ENCODE assay signal across 1 cellular context in genomic region chr2:125167152-125167551, GRCh38.
TF ChIP-seq lines count a peak whose summit lies in the region.

No MANE protein-coding gene starts in this region.

TF ChIP-seq in GM12878, 131 proteins besides CTCF, POLR2A, EP300 and RAD21 (continued from another document and continues in another):
- no peak for TF ChIP-seq MLLT1 (IDR thresholded peaks at IDR 0.05)
- no peak for TF ChIP-seq BHLHE40 (IDR thresholded peaks at IDR 0.05; ENCODE audit: borderline replicate concordance in 1 of 2, low read depth in 2 of 2, low read length in 1 of 2)
- TF ChIP-seq, protein P1, sequence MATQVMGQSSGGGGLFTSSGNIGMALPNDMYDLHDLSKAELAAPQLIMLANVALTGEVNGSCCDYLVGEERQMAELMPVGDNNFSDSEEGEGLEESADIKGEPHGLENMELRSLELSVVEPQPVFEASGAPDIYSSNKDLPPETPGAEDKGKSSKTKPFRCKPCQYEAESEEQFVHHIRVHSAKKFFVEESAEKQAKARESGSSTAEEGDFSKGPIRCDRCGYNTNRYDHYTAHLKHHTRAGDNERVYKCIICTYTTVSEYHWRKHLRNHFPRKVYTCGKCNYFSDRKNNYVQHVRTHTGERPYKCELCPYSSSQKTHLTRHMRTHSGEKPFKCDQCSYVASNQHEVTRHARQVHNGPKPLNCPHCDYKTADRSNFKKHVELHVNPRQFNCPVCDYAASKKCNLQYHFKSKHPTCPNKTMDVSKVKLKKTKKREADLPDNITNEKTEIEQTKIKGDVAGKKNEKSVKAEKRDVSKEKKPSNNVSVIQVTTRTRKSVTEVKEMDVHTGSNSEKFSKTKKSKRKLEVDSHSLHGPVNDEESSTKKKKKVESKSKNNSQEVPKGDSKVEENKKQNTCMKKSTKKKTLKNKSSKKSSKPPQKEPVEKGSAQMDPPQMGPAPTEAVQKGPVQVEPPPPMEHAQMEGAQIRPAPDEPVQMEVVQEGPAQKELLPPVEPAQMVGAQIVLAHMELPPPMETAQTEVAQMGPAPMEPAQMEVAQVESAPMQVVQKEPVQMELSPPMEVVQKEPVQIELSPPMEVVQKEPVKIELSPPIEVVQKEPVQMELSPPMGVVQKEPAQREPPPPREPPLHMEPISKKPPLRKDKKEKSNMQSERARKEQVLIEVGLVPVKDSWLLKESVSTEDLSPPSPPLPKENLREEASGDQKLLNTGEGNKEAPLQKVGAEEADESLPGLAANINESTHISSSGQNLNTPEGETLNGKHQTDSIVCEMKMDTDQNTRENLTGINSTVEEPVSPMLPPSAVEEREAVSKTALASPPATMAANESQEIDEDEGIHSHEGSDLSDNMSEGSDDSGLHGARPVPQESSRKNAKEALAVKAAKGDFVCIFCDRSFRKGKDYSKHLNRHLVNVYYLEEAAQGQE (IDR thresholded peaks at IDR 0.05; ENCODE audit: low read depth, low read length): no peak
- TF ChIP-seq GABPA (IDR thresholded peaks at IDR 0.05; ENCODE audit: low read depth): peak; percentile 33; the same call in 1 of the 2 replicates
- TF ChIP-seq ZNF622 (IDR thresholded peaks at IDR 0.05): no peak
- TF ChIP-seq NR2C2 (IDR thresholded peaks at IDR 0.05; ENCODE audit: borderline replicate concordance, control insufficient read depth, insufficient read length, low read depth): no peak
- TF ChIP-seq ASH2L (IDR thresholded peaks at IDR 0.05; ENCODE audit: borderline replicate concordance, low read depth): no peak
- no peak for TF ChIP-seq BRCA1 (IDR thresholded peaks at IDR 0.05; ENCODE audit: low read depth, low read length)
- TF ChIP-seq MXI1 (IDR thresholded peaks at IDR 0.05; ENCODE audit: low read depth, low read length): no peak
- TF ChIP-seq EGR1 (IDR thresholded peaks at IDR 0.05; ENCODE audit: borderline replicate concordance in 1 of 2, low read depth in 2 of 2, low read length in 2 of 2): no peak
- TF ChIP-seq CREB1 (IDR thresholded peaks at IDR 0.05; ENCODE audit: low read depth): 0 out of 2 replicates have a peak, but pooled peaks have one; percentile 12
- no peak for TF ChIP-seq ZSCAN29 (IDR thresholded peaks at IDR 0.05)
- TF ChIP-seq STAT3 (IDR thresholded peaks at IDR 0.05; ENCODE audit: low read depth, low read length): no peak
- peak; percentile 87 for TF ChIP-seq JUNB (IDR thresholded peaks at IDR 0.05)
- no peak for TF ChIP-seq MTA3 (IDR thresholded peaks at IDR 0.05; ENCODE audit: borderline replicate concordance, low read length)
- TF ChIP-seq CEBPB (IDR thresholded peaks at IDR 0.05; ENCODE audit: borderline replicate concordance in 1 of 2, low read depth in 2 of 2, low read length in 2 of 2): no peak
- TF ChIP-seq, protein P2, sequence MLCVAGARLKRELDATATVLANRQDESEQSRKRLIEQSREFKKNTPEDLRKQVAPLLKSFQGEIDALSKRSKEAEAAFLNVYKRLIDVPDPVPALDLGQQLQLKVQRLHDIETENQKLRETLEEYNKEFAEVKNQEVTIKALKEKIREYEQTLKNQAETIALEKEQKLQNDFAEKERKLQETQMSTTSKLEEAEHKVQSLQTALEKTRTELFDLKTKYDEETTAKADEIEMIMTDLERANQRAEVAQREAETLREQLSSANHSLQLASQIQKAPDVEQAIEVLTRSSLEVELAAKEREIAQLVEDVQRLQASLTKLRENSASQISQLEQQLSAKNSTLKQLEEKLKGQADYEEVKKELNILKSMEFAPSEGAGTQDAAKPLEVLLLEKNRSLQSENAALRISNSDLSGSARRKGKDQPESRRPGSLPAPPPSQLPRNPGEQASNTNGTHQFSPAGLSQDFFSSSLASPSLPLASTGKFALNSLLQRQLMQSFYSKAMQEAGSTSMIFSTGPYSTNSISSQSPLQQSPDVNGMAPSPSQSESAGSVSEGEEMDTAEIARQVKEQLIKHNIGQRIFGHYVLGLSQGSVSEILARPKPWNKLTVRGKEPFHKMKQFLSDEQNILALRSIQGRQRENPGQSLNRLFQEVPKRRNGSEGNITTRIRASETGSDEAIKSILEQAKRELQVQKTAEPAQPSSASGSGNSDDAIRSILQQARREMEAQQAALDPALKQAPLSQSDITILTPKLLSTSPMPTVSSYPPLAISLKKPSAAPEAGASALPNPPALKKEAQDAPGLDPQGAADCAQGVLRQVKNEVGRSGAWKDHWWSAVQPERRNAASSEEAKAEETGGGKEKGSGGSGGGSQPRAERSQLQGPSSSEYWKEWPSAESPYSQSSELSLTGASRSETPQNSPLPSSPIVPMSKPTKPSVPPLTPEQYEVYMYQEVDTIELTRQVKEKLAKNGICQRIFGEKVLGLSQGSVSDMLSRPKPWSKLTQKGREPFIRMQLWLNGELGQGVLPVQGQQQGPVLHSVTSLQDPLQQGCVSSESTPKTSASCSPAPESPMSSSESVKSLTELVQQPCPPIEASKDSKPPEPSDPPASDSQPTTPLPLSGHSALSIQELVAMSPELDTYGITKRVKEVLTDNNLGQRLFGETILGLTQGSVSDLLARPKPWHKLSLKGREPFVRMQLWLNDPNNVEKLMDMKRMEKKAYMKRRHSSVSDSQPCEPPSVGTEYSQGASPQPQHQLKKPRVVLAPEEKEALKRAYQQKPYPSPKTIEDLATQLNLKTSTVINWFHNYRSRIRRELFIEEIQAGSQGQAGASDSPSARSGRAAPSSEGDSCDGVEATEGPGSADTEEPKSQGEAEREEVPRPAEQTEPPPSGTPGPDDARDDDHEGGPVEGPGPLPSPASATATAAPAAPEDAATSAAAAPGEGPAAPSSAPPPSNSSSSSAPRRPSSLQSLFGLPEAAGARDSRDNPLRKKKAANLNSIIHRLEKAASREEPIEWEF (IDR thresholded peaks at IDR 0.05; ENCODE audit: insufficient replicate concordance, low read depth, low read length): no peak
- TF ChIP-seq CBFB (IDR thresholded peaks at IDR 0.05; ENCODE audit: low read depth): no peak
- TF ChIP-seq BACH1 (IDR thresholded peaks at IDR 0.05; ENCODE audit: borderline replicate concordance): no peak
- no peak for TF ChIP-seq JUND (IDR thresholded peaks at IDR 0.05; ENCODE audit: low read depth, low read length)
- no peak for TF ChIP-seq PRDM15 (CRISPR knock-in tag; IDR thresholded peaks at IDR 0.05)
- no peak for TF ChIP-seq HCFC1 (IDR thresholded peaks at IDR 0.05; ENCODE audit: low read length)
- no peak for TF ChIP-seq HDAC2 (IDR thresholded peaks at IDR 0.05)
- TF ChIP-seq KLF5 (IDR thresholded peaks at IDR 0.05; ENCODE audit: partially characterized antibody): no peak
- TF ChIP-seq CHD4 (IDR thresholded peaks at IDR 0.05): no peak
- TF ChIP-seq MYB (IDR thresholded peaks at IDR 0.05; ENCODE audit: borderline replicate concordance, low read depth, low read length): no peak
- TF ChIP-seq IKZF1 (conservative IDR thresholded peaks at IDR 0.05): no peak
- no peak for TF ChIP-seq POU2F2 (IDR thresholded peaks at IDR 0.05; ENCODE audit: borderline replicate concordance, low read depth, low read length)
- no peak for TF ChIP-seq MEF2B (IDR thresholded peaks at IDR 0.05; ENCODE audit: partially characterized antibody, poor library complexity, severe bottlenecking)
- TF ChIP-seq, protein P3, sequence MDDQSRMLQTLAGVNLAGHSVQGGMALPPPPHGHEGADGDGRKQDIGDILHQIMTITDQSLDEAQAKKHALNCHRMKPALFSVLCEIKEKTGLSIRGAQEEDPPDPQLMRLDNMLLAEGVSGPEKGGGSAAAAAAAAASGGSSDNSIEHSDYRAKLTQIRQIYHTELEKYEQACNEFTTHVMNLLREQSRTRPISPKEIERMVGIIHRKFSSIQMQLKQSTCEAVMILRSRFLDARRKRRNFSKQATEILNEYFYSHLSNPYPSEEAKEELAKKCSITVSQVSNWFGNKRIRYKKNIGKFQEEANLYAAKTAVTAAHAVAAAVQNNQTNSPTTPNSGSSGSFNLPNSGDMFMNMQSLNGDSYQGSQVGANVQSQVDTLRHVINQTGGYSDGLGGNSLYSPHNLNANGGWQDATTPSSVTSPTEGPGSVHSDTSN (IDR thresholded peaks at IDR 0.05; ENCODE audit: insufficient replicate concordance, low read depth, low read length): no peak
- no peak for TF ChIP-seq RFX5 (IDR thresholded peaks at IDR 0.05; ENCODE audit: low read depth, low read length)
- no peak for TF ChIP-seq RBBP5 (conservative IDR thresholded peaks at IDR 0.05)
- no peak for TF ChIP-seq TCF3 (IDR thresholded peaks at IDR 0.05; ENCODE audit: borderline replicate concordance, insufficient read depth, low read depth, low read length)
- no peak for TF ChIP-seq HDGF (IDR thresholded peaks at IDR 0.05)
- TF ChIP-seq, protein P4, sequence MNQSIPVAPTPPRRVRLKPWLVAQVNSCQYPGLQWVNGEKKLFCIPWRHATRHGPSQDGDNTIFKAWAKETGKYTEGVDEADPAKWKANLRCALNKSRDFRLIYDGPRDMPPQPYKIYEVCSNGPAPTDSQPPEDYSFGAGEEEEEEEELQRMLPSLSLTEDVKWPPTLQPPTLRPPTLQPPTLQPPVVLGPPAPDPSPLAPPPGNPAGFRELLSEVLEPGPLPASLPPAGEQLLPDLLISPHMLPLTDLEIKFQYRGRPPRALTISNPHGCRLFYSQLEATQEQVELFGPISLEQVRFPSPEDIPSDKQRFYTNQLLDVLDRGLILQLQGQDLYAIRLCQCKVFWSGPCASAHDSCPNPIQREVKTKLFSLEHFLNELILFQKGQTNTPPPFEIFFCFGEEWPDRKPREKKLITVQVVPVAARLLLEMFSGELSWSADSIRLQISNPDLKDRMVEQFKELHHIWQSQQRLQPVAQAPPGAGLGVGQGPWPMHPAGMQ (IDR thresholded peaks at IDR 0.05; ENCODE audit: borderline replicate concordance): no peak
- TF ChIP-seq RB1 (IDR thresholded peaks at IDR 0.05; ENCODE audit: borderline replicate concordance): no peak
- TF ChIP-seq ESRRA (IDR thresholded peaks at IDR 0.05; ENCODE audit: low read length): no peak
- peak; percentile 78 for TF ChIP-seq EED (IDR thresholded peaks at IDR 0.05; ENCODE audit: low read depth)
- no peak for TF ChIP-seq MTA2 (IDR thresholded peaks at IDR 0.05; ENCODE audit: low read depth)
- no peak for TF ChIP-seq RAD51 (IDR thresholded peaks at IDR 0.05)
- no peak for TF ChIP-seq HDAC6 (IDR thresholded peaks at IDR 0.05; ENCODE audit: unreplicated experiment)
- TF ChIP-seq, protein P5, sequence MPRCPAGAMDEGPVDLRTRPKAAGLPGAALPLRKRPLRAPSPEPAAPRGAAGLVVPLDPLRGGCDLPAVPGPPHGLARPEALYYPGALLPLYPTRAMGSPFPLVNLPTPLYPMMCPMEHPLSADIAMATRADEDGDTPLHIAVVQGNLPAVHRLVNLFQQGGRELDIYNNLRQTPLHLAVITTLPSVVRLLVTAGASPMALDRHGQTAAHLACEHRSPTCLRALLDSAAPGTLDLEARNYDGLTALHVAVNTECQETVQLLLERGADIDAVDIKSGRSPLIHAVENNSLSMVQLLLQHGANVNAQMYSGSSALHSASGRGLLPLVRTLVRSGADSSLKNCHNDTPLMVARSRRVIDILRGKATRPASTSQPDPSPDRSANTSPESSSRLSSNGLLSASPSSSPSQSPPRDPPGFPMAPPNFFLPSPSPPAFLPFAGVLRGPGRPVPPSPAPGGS (IDR thresholded peaks at IDR 0.05; ENCODE audit: borderline replicate concordance, insufficient read depth, low read depth, low read length, poor library complexity, severe bottlenecking): peak; percentile 59
- no peak for TF ChIP-seq SIN3A (IDR thresholded peaks at IDR 0.05; ENCODE audit: low read depth, low read length)
- no peak for TF ChIP-seq SREBF2 (IDR thresholded peaks at IDR 0.05; ENCODE audit: low read length)
- TF ChIP-seq TARDBP (IDR thresholded peaks at IDR 0.05; ENCODE audit: borderline replicate concordance): no peak
- TF ChIP-seq ATF2 (IDR thresholded peaks at IDR 0.05; ENCODE audit: low read length): peak; percentile 58; the same call in 1 of the 2 replicates
